8 cellular contexts compared by ENCODE assay signal in genomic region chr18:12990128-12990485, GRCh38. TPM values are rescaled to one million over a fixed set of nuclear protein-coding genes. Genes with fewer than 3 reads are reported as not detected.
A peak's percentile ranks its signal among the peaks of the same experiment; 100 is the strongest.
DNase-seq lines count a peak whose midpoint lies in the region; ATAC-seq, FAIRE-seq and TF ChIP-seq lines count a peak whose summit lies in the region.

No MANE protein-coding gene starts in this region.

- H3K27ac ChIP-seq in CD4-positive, alpha-beta T cell (ENCODE audit: low read depth, low read length) = no peak overlapping the region
- H3K27ac ChIP-seq in GM12878 (ENCODE audit: control insufficient read depth, insufficient read depth) (no peak overlapping the region), neuronal stem cell (replicated peaks; ENCODE audit: low read length) (peak overlapping the region; percentile 83), gastroesophageal sphincter (no peak overlapping the region)

- no peaks in the 10 kb centered on the region for H3K79me1 ChIP-seq in neuronal stem cell (ENCODE audit: low read depth, low read length)

- no peak overlapping the region for H3K18ac ChIP-seq in neuronal stem cell (ENCODE audit: low read length)

- no peak overlapping the region for H3K4me3 Mint-ChIP-seq in CD4-positive, alpha-beta T cell

- no peaks in the 10 kb centered on the region for H3K9me3 Mint-ChIP-seq in CD4-positive, alpha-beta T cell

- peak overlapping the region; percentile 75 for H3K4me3 ChIP-seq in GM12878
- H3K4me3 ChIP-seq in neuronal stem cell (ENCODE audit: low read length in 2 of 2) = peak overlapping the region; percentile 44 to 76
- peak overlapping the region in 1 of 2 donors; percentile 92 for H3K4me3 ChIP-seq in gastroesophageal sphincter

- H2AFZ ChIP-seq in GM12878 (ENCODE audit: control insufficient read depth, low read depth, low read length) (no peak overlapping the region), neuronal stem cell (ENCODE audit: low read length) (peak overlapping the region; percentile 89)

- no peak overlapping the region for H2BK15ac ChIP-seq in neuronal stem cell (ENCODE audit: low read length)

- H3K4me1 Mint-ChIP-seq in CD4-positive, alpha-beta T cell (ENCODE audit: low read depth) = peaks cover 21% of the 10 kb centered on the region

- WGBS in GM12878 (ENCODE audit: insufficient coverage, insufficient replicate concordance, low lambda C conversion rate, missing lambda C conversion rate) = 0% methylated on average over 2 of the region's 2 CpGs
- WGBS in neuronal stem cell (ENCODE audit: extremely low coverage in 2 of 2, insufficient read length in 2 of 2, insufficient replicate concordance in 1 of 2), 2 donors = no CpG with 5 or more reads among the region's 2 CpGs
- 48 to 57% methylated on average over 2 of the region's 2 CpGs for WGBS in gastroesophageal sphincter (ENCODE audit: low coverage in 1 of 2), 2 donors

- no peak overlapping the region for H2AK5ac ChIP-seq in neuronal stem cell (ENCODE audit: low read depth, low read length)

- FAIRE-seq in GM12878 (lab: Jason Lieb, UNC) = no peak

- SMC1A ChIA-PET in GM12878 (lab: Charles Lee; ENCODE audit: uncharacterized antibody, unreplicated experiment) = interaction anchor here (1.7 kb wide), 1 partner anchor 9 kb away, joined by 8 read pairs; no protein-coding TSS in a partner anchor

- peak in 1 of 10 experiments; percentile 3 for DNase-seq in CD4-positive, alpha-beta T cell
- DNase-seq in MV-4-11 (lab: John Stamatoyannopoulos, UW) (peak; percentile 63), GM12878 (ENCODE audit: low read depth, low spot score) (peak; percentile 30), neuronal stem cell (ENCODE audit: low spot score) (no peak), NCI-H1436 (lab: John Stamatoyannopoulos, UW) (no peak), hepatic stellate cell (ENCODE audit: low spot score) (no peak), NCI-H748 (lab: John Stamatoyannopoulos, UW; ENCODE audit: unreplicated experiment) (no peak)

- H3K4me2 ChIP-seq in GM12878 (ENCODE audit: control insufficient read depth, insufficient read depth) (peak overlapping the region; percentile 97), neuronal stem cell (ENCODE audit: insufficient read depth, low read length, poor library complexity, severe bottlenecking) (peak overlapping the region; percentile 39)

- H3K9ac ChIP-seq in GM12878 (ENCODE audit: control insufficient read depth, insufficient read depth, low read length) (peak overlapping the region; percentile 95; the same call in 1 of the 2 replicates), neuronal stem cell (ENCODE audit: low read depth, low read length, poor library complexity) (no peak overlapping the region)

- ATAC-seq in CD4-positive, alpha-beta T cell (ENCODE audit: poor library complexity) = no peak
- ATAC-seq in GM12878 (peak; percentile 0; the same call in 1 of the 3 replicates), gastroesophageal sphincter (no peak)

- CTCF ChIA-PET in CD4-positive, alpha-beta T cell (lab: Charles Lee) = no interaction called here
- CTCF ChIA-PET in GM12878 (lab: Yijun Ruan, JAX) = interaction anchor here (1.2 to 1.7 kb wide), 2 partner anchors 9 to 25 kb away, joined by 3 to 7 read pairs; no protein-coding TSS in a partner anchor

- H3K36me3 Mint-ChIP-seq in CD4-positive, alpha-beta T cell (ENCODE audit: low read depth) = peaks cover 23% of the 10 kb centered on the region

- in situ Hi-C loops in GM12878 (cut with MboI) = no loop called here

- H3K14ac ChIP-seq in neuronal stem cell (ENCODE audit: low read length) = peak overlapping the region; percentile 21

- no peak overlapping the region for H2BK12ac ChIP-seq in neuronal stem cell (ENCODE audit: low read length)

- H2BK120ac ChIP-seq in neuronal stem cell (ENCODE audit: low read depth, low read length) = no peak overlapping the region

- TF ChIP-seq RAD21 in GM12878 (IDR thresholded peaks at IDR 0.05; ENCODE audit: insufficient read depth, low read depth, low read length) = no peak

- peaks cover 0 to 11% of the 10 kb centered on the region in 2 experiments; a peak in 1 of 4 replicates for H3K36me3 ChIP-seq in GM12878 (ENCODE audit: control insufficient read depth in 2 of 2, insufficient read depth in 2 of 2, low read length in 1 of 2)
- peaks cover 3 to 28% of the 10 kb centered on the region in 2 donors for H3K36me3 ChIP-seq in neuronal stem cell (replicated peaks in 1 of 2; ENCODE audit: control insufficient read depth in 2 of 2, insufficient read depth in 2 of 2, low read length in 2 of 2)
- peaks cover 0 to 11% of the 10 kb centered on the region in 2 donors for H3K36me3 ChIP-seq in gastroesophageal sphincter

- H3K4me1 ChIP-seq in GM12878 (ENCODE audit: control insufficient read depth, insufficient read depth, low read length) (peaks cover 3% of the 10 kb centered on the region; the same call in 1 of the 2 replicates), neuronal stem cell (ENCODE audit: control insufficient read depth in 2 of 2, insufficient read depth in 1 of 2, low read depth in 1 of 2, low read length in 2 of 2) (peaks cover 3 to 11% of the 10 kb centered on the region in 2 donors), gastroesophageal sphincter (peaks cover 7 to 28% (median 10%) of the 10 kb centered on the region in 3 donors)

- TF ChIP-seq CTCF in CD4-positive, alpha-beta T cell (IDR thresholded peaks at IDR 0.05) = no peak
- no peak for TF ChIP-seq CTCF in GM12878 (IDR thresholded peaks at IDR 0.05 in 2 of 3, conservative IDR thresholded peaks at IDR 0.05 in 1 of 3; ENCODE audit: control insufficient read depth in 2 of 3, extremely low read depth in 1 of 3, insufficient read depth in 1 of 3, low read depth in 3 of 3, low read length in 3 of 3)
- TF ChIP-seq CTCF in gastroesophageal sphincter (IDR thresholded peaks at IDR 0.05) = no peak

- POLR2A ChIA-PET in CD4-positive, alpha-beta T cell (lab: Charles Lee) = interaction anchor here (1.6 to 2.0 kb wide), 6 partner anchors 15 to 613 kb away, joined by 3 to 47 read pairs (median 12); partner anchors contain the start of genes AFG3L2, CEP76, PSMG2 and PTPN2
- POLR2A ChIA-PET in GM12878 (lab: Charles Lee) = interaction anchor here (0.6 to 1.8 kb wide), 6 partner anchors 8 to 680 kb away, joined by 3 to 6 read pairs (median 4); partner anchors contain the start of genes PTPN2 and SEH1L

- H2BK5ac ChIP-seq in neuronal stem cell (ENCODE audit: low read length) = no peak overlapping the region

- no peaks in the 10 kb centered on the region for H4K20me1 ChIP-seq in GM12878 (ENCODE audit: control insufficient read depth, insufficient read depth)

- TF ChIP-seq POLR2A in GM12878 (IDR thresholded peaks at IDR 0.05; ENCODE audit: low read depth, low read length) (peak; percentile 66), gastroesophageal sphincter (IDR thresholded peaks at IDR 0.05) (no peak)

- no peak overlapping the region for H3K4ac ChIP-seq in neuronal stem cell (ENCODE audit: low read length)

- RAD21 ChIA-PET in GM12878 (lab: Charles Lee; ENCODE audit: unreplicated experiment) = no interaction called here

- no peaks in the 10 kb centered on the region for H3K9me3 ChIP-seq in CD4-positive, alpha-beta T cell (ENCODE audit: control insufficient read depth, low read length)
- no peaks in the 10 kb centered on the region; the same call in 2 of the 3 replicates for H3K9me3 ChIP-seq in GM12878 (replicated peaks; ENCODE audit: control insufficient read depth, insufficient read depth, low read length)
- H3K9me3 ChIP-seq in neuronal stem cell (replicated peaks in 1 of 2; ENCODE audit: control insufficient read depth in 2 of 2, insufficient read depth in 1 of 2, low read depth in 1 of 2, low read length in 2 of 2) = no peaks in the 10 kb centered on the region
- H3K9me3 ChIP-seq in gastroesophageal sphincter = no peaks in the 10 kb centered on the region

- H3K23ac ChIP-seq in neuronal stem cell (ENCODE audit: low read depth, low read length, poor library complexity) = no peak overlapping the region

- H3K79me2 ChIP-seq in GM12878 (ENCODE audit: control insufficient read depth, insufficient read depth, low read length) = peaks cover 40% of the 10 kb centered on the region

- H4K8ac ChIP-seq in neuronal stem cell (ENCODE audit: low read depth, low read length) = no peak overlapping the region

- no peak overlapping the region for H4K91ac ChIP-seq in neuronal stem cell (ENCODE audit: low read depth, low read length, poor library complexity)

- TF ChIP-seq EP300 in GM12878 (IDR thresholded peaks at IDR 0.05; ENCODE audit: borderline replicate concordance in 1 of 2, control insufficient read depth in 1 of 2, low read depth in 2 of 2, low read length in 2 of 2) (0 out of 4 replicates have a peak, but pooled peaks of 1 of the 2 experiments have one; percentile 26), gastroesophageal sphincter (IDR thresholded peaks at IDR 0.05) (no peak)

- H3K27me3 Mint-ChIP-seq in CD4-positive, alpha-beta T cell = no peaks in the 10 kb centered on the region

- intact Hi-C loops in CD4-positive, alpha-beta T cell (cut with DNase I, micrococcal nuclease) = loop anchor here (2.0 to 10.0 kb wide), 6 partner anchors 41 to 737 kb away; partner anchors contain the start of genes AFG3L2 (in 1 of the 2), CEP76 (in 1 of the 2), FAM210A (in 1 of the 2) and PSMG2 (in 1 of the 2)
- intact Hi-C loops in GM12878 (cut with micrococcal nuclease; ENCODE audit: unreplicated experiment) = loop anchor here (2.0 to 10.0 kb wide), 5 partner anchors 39 to 745 kb away; partner anchors contain the start of gene PTPN2

- peak overlapping the region; percentile 83 for H3K27ac Mint-ChIP-seq in CD4-positive, alpha-beta T cell

- H3K27me3 ChIP-seq in CD4-positive, alpha-beta T cell (ENCODE audit: control insufficient read depth, insufficient read depth, low read length) = no peaks in the 10 kb centered on the region
- H3K27me3 ChIP-seq in GM12878 (replicated peaks in 1 of 2; ENCODE audit: control insufficient read depth in 2 of 2, insufficient read depth in 2 of 2, low read length in 1 of 2) (no peaks in the 10 kb centered on the region), neuronal stem cell (ENCODE audit: control insufficient read depth in 3 of 3, insufficient read depth in 3 of 3, low read depth in 1 of 3, low read length in 3 of 3) (no peaks in the 10 kb centered on the region), gastroesophageal sphincter (no peaks in the 10 kb centered on the region)

- no TSS peak for BruUV-seq in GM12878 (replicated peaks; lab: Mats Ljungman, UMichigan)

RNA-seq across cellular contexts. Expression of gene CEP192, which starts 1.1 kb away (rescaled TPM):
- total RNA-seq in CD4-positive, alpha-beta T cell = 10 to 100 TPM; 23.4 to 25.0 TPM
- total RNA-seq in GM12878 (2013; cell fraction: nucleolus; rRNA removed) = 192 and 194 TPM in 2 replicates
- total RNA-seq in GM12878 (2014; rRNA removed) (33.9 and 37.5 TPM in 2 replicates), GM12878 (2014; rRNA removed; fragmentation: Illumina TruSeq; extraction: Trizol) (37.6 and 39.7 TPM in 2 replicates), GM12878 (2021) (30.8 and 31.1 TPM in 2 replicates), gastroesophageal sphincter (10 to 100 TPM; 16.9 to 28.6 (median 20.0) TPM)
- polyA plus RNA-seq in GM12878 (2011; ENCODE audit: low read depth) = 21.1 TPM
- polyA plus RNA-seq in GM12878 (2011; rRNA removed) (58.2 and 81.8 TPM in 2 replicates), GM12878 (2014; fragmentation: Illumina TruSeq; extraction: Trizol) (32.6 and 39.7 TPM in 2 replicates), GM12878 (2014; fragmentation: Nextera tagmentation; extraction: Ambion mirVana) (10 to 100 TPM; 15.4 to 24.5 TPM), GM12878 (2014; rRNA removed) (25.6 and 28.1 TPM in 2 replicates), GM12878 (2016; fragmentation: Nextera tagmentation; extraction: Ambion mirVana) (10 to 100 TPM; 21.2 to 22.2 TPM)
- polyA plus RNA-seq in GM12878 (2011; cell fraction: cytosol; rRNA removed) = 31.1 and 31.2 TPM in 2 replicates
- polyA plus RNA-seq in GM12878 (2011; cell fraction: nucleus; rRNA removed) = 97.1 and 118 TPM in 2 replicates
- polyA plus RNA-seq in GM12878 (2012) = 17.6 and 21.8 TPM in 2 replicates
- 80.1 and 95.5 TPM in 2 replicates for polyA minus RNA-seq in GM12878 (2011; rRNA and poly(A)+ RNA removed)
- 26.3 and 28.4 TPM in 2 replicates for polyA minus RNA-seq in GM12878 (2011; cell fraction: cytosol; rRNA and poly(A)+ RNA removed)
- 69.6 and 88.0 TPM in 2 replicates for polyA minus RNA-seq in GM12878 (2011; cell fraction: nucleus; rRNA and poly(A)+ RNA removed)
- 18.4 TPM for polyA plus RNA-seq in neuronal stem cell (2013, experiment 1 of 2)
- polyA plus RNA-seq in neuronal stem cell (2013, experiment 2 of 2) = 17.8 TPM

RNA-seq across cellular contexts. Expression of gene SEH1L, which starts 42.3 kb away (rescaled TPM):
- 10 to 100 TPM; 23.9 to 26.7 TPM for total RNA-seq in CD4-positive, alpha-beta T cell
- 72.1 and 84.6 TPM in 2 replicates for total RNA-seq in GM12878 (2013; cell fraction: nucleolus; rRNA removed)
- total RNA-seq in GM12878 (2014; rRNA removed) = 28.1 and 36.2 TPM in 2 replicates
- total RNA-seq in GM12878 (2014; rRNA removed; fragmentation: Illumina TruSeq; extraction: Trizol) = 39.7 and 43.1 TPM in 2 replicates
- 66.5 and 70.2 TPM in 2 replicates for total RNA-seq in GM12878 (2021)
- polyA plus RNA-seq in GM12878 (2011; ENCODE audit: low read depth) = 16.1 TPM
- polyA plus RNA-seq in GM12878 (2011; rRNA removed) = 109 and 120 TPM in 2 replicates
- 87.0 and 98.0 TPM in 2 replicates for polyA plus RNA-seq in GM12878 (2011; cell fraction: cytosol; rRNA removed)
- 41.8 and 49.0 TPM in 2 replicates for polyA plus RNA-seq in GM12878 (2011; cell fraction: nucleus; rRNA removed)
- 25.5 and 27.9 TPM in 2 replicates for polyA plus RNA-seq in GM12878 (2012)
- 53.2 and 59.5 TPM in 2 replicates for polyA plus RNA-seq in GM12878 (2014; fragmentation: Illumina TruSeq; extraction: Trizol)
- polyA plus RNA-seq in GM12878 (2014; fragmentation: Nextera tagmentation; extraction: Ambion mirVana) = 10 to 100 TPM; 27.5 to 52.4 TPM
- 35.8 and 39.8 TPM in 2 replicates for polyA plus RNA-seq in GM12878 (2014; rRNA removed)
- polyA plus RNA-seq in GM12878 (2016; fragmentation: Nextera tagmentation; extraction: Ambion mirVana) = 10 to 100 TPM; 80.2 to 84.1 TPM
- 143 and 207 TPM in 2 replicates for polyA minus RNA-seq in GM12878 (2011; rRNA and poly(A)+ RNA removed)
- polyA minus RNA-seq in GM12878 (2011; cell fraction: cytosol; rRNA and poly(A)+ RNA removed) = 37.8 and 48.3 TPM in 2 replicates
- polyA minus RNA-seq in GM12878 (2011; cell fraction: nucleus; rRNA and poly(A)+ RNA removed) = 18.1 and 26.1 TPM in 2 replicates
- polyA plus RNA-seq in neuronal stem cell (2013, experiment 1 of 2) = 23.1 TPM
- 22.2 TPM for polyA plus RNA-seq in neuronal stem cell (2013, experiment 2 of 2)
- total RNA-seq in gastroesophageal sphincter = 10 to 100 TPM; 27.4 to 36.2 (median 28.3) TPM

Comparison
In these comparisons a context has a peak if more than half of its experiments do, and no peak if none do; other contexts are left out.
1. DNase-seq: peak in MV-4-11 (single experiment) and GM12878 (single experiment); none in neuronal stem cell (single experiment), NCI-H1436 (single experiment), hepatic stellate cell (single experiment) and NCI-H748 (single experiment).